In the genomic region with DNA sequence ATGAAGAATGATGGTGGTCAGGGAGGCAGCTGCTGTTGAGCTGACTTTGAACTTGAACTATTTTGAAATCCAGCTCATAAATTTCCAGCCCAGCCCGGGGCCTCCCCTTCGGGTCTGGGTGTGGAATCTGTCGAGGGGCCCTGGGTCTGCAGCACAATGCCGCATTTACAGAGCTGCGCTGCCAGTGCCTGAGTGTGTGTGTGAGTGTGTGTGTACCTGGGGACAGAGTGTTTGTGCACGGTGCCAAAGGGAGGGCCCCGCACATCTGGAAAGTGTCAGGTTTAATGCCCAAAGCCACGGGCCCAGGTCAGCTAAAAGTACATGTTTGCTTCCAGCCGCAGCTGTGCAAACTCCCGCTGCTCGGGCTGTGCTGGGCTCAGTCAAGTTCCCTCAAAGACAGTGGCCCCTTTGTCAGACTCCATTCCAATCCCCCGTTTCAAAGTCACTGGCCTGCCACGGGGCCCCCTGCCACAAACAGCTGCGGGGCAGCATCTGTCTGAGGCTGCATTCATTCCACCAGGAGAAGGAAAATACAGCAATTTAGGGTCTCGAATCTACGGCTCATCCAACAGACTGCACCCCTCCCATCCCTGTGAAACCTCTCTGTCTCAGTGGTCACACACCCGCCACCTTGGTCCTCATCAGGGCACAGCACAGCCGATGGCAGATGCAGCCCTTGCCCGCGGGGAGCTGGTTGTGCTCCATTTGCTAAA, we compare ENCODE assay signal across 1 cellular context.
TF ChIP-seq lines count a peak whose summit lies in the region.

No MANE protein-coding gene starts in this region.

TF ChIP-seq in HepG2, 621 proteins besides CTCF, POLR2A, EP300 and RAD21 (continued from another document and continues in another):
- TF ChIP-seq SAFB2 (CRISPR knock-in tag; IDR thresholded peaks at IDR 0.05; ENCODE audit: borderline replicate concordance, low read depth) = no peak
- 0 out of 2 replicates have a peak, but pooled peaks have one; percentile 34 for TF ChIP-seq ZNF383 (CRISPR knock-in tag; IDR thresholded peaks at IDR 0.05; ENCODE audit: borderline replicate concordance)
- TF ChIP-seq DNMT3B (CRISPR knock-in tag; conservative IDR thresholded peaks at IDR 0.05) = no peak
- TF ChIP-seq, protein P1, sequence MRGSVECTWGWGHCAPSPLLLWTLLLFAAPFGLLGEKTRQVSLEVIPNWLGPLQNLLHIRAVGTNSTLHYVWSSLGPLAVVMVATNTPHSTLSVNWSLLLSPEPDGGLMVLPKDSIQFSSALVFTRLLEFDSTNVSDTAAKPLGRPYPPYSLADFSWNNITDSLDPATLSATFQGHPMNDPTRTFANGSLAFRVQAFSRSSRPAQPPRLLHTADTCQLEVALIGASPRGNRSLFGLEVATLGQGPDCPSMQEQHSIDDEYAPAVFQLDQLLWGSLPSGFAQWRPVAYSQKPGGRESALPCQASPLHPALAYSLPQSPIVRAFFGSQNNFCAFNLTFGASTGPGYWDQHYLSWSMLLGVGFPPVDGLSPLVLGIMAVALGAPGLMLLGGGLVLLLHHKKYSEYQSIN (CRISPR knock-in tag; IDR thresholded peaks at IDR 0.05; ENCODE audit: borderline replicate concordance) = no peak
- TF ChIP-seq, protein P2, sequence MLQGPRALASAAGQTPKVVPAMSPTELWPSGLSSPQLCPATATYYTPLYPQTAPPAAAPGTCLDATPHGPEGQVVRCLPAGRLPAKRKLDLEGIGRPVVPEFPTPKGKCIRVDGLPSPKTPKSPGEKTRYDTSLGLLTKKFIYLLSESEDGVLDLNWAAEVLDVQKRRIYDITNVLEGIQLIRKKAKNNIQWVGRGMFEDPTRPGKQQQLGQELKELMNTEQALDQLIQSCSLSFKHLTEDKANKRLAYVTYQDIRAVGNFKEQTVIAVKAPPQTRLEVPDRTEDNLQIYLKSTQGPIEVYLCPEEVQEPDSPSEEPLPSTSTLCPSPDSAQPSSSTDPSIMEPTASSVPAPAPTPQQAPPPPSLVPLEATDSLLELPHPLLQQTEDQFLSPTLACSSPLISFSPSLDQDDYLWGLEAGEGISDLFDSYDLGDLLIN (CRISPR knock-in tag; IDR thresholded peaks at IDR 0.05; ENCODE audit: borderline replicate concordance) = no peak
- no peak for TF ChIP-seq LCORL (IDR thresholded peaks at IDR 0.05)
- TF ChIP-seq LCORL (CRISPR knock-in tag; IDR thresholded peaks at IDR 0.05) = peak; percentile 27; the same call in 1 of the 2 replicates
- TF ChIP-seq BHLHE40 (IDR thresholded peaks at IDR 0.05; ENCODE audit: low read length) = peak; percentile 50; the same call in 1 of the 2 replicates
- TF ChIP-seq, protein P3, sequence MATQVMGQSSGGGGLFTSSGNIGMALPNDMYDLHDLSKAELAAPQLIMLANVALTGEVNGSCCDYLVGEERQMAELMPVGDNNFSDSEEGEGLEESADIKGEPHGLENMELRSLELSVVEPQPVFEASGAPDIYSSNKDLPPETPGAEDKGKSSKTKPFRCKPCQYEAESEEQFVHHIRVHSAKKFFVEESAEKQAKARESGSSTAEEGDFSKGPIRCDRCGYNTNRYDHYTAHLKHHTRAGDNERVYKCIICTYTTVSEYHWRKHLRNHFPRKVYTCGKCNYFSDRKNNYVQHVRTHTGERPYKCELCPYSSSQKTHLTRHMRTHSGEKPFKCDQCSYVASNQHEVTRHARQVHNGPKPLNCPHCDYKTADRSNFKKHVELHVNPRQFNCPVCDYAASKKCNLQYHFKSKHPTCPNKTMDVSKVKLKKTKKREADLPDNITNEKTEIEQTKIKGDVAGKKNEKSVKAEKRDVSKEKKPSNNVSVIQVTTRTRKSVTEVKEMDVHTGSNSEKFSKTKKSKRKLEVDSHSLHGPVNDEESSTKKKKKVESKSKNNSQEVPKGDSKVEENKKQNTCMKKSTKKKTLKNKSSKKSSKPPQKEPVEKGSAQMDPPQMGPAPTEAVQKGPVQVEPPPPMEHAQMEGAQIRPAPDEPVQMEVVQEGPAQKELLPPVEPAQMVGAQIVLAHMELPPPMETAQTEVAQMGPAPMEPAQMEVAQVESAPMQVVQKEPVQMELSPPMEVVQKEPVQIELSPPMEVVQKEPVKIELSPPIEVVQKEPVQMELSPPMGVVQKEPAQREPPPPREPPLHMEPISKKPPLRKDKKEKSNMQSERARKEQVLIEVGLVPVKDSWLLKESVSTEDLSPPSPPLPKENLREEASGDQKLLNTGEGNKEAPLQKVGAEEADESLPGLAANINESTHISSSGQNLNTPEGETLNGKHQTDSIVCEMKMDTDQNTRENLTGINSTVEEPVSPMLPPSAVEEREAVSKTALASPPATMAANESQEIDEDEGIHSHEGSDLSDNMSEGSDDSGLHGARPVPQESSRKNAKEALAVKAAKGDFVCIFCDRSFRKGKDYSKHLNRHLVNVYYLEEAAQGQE (IDR thresholded peaks at IDR 0.05; ENCODE audit: borderline replicate concordance in 1 of 2, low read depth in 1 of 2, low read length in 2 of 2) = 0 out of 4 replicates have a peak, but pooled peaks of 1 of the 2 experiments have one; percentile 35
- peak; percentile 61; the same call in 1 of the 2 replicates for TF ChIP-seq HOXA9 (CRISPR knock-in tag; IDR thresholded peaks at IDR 0.05; ENCODE audit: borderline replicate concordance)
- no peak for TF ChIP-seq ZSCAN21 (CRISPR knock-in tag; IDR thresholded peaks at IDR 0.05; ENCODE audit: borderline replicate concordance)
- TF ChIP-seq WIZ (CRISPR knock-in tag; IDR thresholded peaks at IDR 0.05) = no peak
- TF ChIP-seq, protein P4, sequence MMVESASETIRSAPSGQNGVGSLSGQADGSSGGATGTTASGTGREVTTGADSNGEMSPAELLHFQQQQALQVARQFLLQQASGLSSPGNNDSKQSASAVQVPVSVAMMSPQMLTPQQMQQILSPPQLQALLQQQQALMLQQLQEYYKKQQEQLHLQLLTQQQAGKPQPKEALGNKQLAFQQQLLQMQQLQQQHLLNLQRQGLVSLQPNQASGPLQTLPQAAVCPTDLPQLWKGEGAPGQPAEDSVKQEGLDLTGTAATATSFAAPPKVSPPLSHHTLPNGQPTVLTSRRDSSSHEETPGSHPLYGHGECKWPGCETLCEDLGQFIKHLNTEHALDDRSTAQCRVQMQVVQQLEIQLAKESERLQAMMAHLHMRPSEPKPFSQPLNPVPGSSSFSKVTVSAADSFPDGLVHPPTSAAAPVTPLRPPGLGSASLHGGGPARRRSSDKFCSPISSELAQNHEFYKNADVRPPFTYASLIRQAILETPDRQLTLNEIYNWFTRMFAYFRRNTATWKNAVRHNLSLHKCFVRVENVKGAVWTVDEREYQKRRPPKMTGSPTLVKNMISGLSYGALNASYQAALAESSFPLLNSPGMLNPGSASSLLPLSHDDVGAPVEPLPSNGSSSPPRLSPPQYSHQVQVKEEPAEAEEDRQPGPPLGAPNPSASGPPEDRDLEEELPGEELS (CRISPR knock-in tag; IDR thresholded peaks at IDR 0.05) = peak; percentile 62
- no peak for TF ChIP-seq ZNF530 (CRISPR knock-in tag; IDR thresholded peaks at IDR 0.05; ENCODE audit: low read depth)
- TF ChIP-seq ZNF326 (CRISPR knock-in tag; IDR thresholded peaks at IDR 0.05; ENCODE audit: borderline replicate concordance) = no peak
- no peak for TF ChIP-seq MTF1 (CRISPR knock-in tag; IDR thresholded peaks at IDR 0.05)
- no peak for TF ChIP-seq HOXA5 (CRISPR knock-in tag; IDR thresholded peaks at IDR 0.05)
- no peak for TF ChIP-seq SNAPC2 (CRISPR knock-in tag; IDR thresholded peaks at IDR 0.05)
- TF ChIP-seq, protein P5, sequence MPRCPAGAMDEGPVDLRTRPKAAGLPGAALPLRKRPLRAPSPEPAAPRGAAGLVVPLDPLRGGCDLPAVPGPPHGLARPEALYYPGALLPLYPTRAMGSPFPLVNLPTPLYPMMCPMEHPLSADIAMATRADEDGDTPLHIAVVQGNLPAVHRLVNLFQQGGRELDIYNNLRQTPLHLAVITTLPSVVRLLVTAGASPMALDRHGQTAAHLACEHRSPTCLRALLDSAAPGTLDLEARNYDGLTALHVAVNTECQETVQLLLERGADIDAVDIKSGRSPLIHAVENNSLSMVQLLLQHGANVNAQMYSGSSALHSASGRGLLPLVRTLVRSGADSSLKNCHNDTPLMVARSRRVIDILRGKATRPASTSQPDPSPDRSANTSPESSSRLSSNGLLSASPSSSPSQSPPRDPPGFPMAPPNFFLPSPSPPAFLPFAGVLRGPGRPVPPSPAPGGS (CRISPR knock-in tag; IDR thresholded peaks at IDR 0.05) = peak; percentile 94; the same call in 1 of the 2 replicates
- peak; percentile 10 for TF ChIP-seq YY1 (IDR thresholded peaks at IDR 0.05; ENCODE audit: insufficient read depth, insufficient replicate concordance, low read depth, low read length)
- TF ChIP-seq, protein P6, sequence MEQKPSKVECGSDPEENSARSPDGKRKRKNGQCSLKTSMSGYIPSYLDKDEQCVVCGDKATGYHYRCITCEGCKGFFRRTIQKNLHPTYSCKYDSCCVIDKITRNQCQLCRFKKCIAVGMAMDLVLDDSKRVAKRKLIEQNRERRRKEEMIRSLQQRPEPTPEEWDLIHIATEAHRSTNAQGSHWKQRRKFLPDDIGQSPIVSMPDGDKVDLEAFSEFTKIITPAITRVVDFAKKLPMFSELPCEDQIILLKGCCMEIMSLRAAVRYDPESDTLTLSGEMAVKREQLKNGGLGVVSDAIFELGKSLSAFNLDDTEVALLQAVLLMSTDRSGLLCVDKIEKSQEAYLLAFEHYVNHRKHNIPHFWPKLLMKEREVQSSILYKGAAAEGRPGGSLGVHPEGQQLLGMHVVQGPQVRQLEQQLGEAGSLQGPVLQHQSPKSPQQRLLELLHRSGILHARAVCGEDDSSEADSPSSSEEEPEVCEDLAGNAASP (CRISPR knock-in tag; IDR thresholded peaks at IDR 0.05; ENCODE audit: borderline replicate concordance) = peak; percentile 43; the same call in 1 of the 2 replicates
- TF ChIP-seq SP5 (CRISPR knock-in tag; IDR thresholded peaks at IDR 0.05; ENCODE audit: borderline replicate concordance, low read depth) = peak; percentile 65; the same call in 1 of the 2 replicates
- TF ChIP-seq KDM6A (CRISPR knock-in tag; IDR thresholded peaks at IDR 0.05; ENCODE audit: low read depth) = no peak
- TF ChIP-seq XBP1 (CRISPR knock-in tag; IDR thresholded peaks at IDR 0.05) = no peak
- no peak for TF ChIP-seq ZNF253 (CRISPR knock-in tag; IDR thresholded peaks at IDR 0.05; ENCODE audit: borderline replicate concordance)
- TF ChIP-seq ZBTB7B (CRISPR knock-in tag; IDR thresholded peaks at IDR 0.05) = peak; percentile 65; the same call in 1 of the 2 replicates
- TF ChIP-seq, protein P7, sequence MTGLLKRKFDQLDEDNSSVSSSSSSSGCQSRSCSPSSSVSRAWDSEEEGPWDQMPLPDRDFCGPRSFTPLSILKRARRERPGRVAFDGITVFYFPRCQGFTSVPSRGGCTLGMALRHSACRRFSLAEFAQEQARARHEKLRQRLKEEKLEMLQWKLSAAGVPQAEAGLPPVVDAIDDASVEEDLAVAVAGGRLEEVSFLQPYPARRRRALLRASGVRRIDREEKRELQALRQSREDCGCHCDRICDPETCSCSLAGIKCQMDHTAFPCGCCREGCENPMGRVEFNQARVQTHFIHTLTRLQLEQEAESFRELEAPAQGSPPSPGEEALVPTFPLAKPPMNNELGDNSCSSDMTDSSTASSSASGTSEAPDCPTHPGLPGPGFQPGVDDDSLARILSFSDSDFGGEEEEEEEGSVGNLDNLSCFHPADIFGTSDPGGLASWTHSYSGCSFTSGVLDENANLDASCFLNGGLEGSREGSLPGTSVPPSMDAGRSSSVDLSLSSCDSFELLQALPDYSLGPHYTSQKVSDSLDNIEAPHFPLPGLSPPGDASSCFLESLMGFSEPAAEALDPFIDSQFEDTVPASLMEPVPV (CRISPR knock-in tag; IDR thresholded peaks at IDR 0.05) = peak; percentile 58
- TF ChIP-seq ZNF224 (CRISPR knock-in tag; IDR thresholded peaks at IDR 0.05) = no peak
- TF ChIP-seq, protein P8, sequence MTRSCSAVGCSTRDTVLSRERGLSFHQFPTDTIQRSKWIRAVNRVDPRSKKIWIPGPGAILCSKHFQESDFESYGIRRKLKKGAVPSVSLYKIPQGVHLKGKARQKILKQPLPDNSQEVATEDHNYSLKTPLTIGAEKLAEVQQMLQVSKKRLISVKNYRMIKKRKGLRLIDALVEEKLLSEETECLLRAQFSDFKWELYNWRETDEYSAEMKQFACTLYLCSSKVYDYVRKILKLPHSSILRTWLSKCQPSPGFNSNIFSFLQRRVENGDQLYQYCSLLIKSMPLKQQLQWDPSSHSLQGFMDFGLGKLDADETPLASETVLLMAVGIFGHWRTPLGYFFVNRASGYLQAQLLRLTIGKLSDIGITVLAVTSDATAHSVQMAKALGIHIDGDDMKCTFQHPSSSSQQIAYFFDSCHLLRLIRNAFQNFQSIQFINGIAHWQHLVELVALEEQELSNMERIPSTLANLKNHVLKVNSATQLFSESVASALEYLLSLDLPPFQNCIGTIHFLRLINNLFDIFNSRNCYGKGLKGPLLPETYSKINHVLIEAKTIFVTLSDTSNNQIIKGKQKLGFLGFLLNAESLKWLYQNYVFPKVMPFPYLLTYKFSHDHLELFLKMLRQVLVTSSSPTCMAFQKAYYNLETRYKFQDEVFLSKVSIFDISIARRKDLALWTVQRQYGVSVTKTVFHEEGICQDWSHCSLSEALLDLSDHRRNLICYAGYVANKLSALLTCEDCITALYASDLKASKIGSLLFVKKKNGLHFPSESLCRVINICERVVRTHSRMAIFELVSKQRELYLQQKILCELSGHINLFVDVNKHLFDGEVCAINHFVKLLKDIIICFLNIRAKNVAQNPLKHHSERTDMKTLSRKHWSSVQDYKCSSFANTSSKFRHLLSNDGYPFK (CRISPR knock-in tag; IDR thresholded peaks at IDR 0.05; ENCODE audit: borderline replicate concordance) = peak; percentile 21; the same call in 1 of the 2 replicates
- TF ChIP-seq HNRNPL (IDR thresholded peaks at IDR 0.05; ENCODE audit: low read depth, low read length) = peak; percentile 98
- peak; percentile 57 for TF ChIP-seq ZNF331 (CRISPR knock-in tag; IDR thresholded peaks at IDR 0.05)
- TF ChIP-seq ZNF616 (CRISPR knock-in tag; IDR thresholded peaks at IDR 0.05; ENCODE audit: low read depth) = no peak
- TF ChIP-seq ZNF446 (CRISPR knock-in tag; IDR thresholded peaks at IDR 0.05) = no peak
- TF ChIP-seq, protein P9, sequence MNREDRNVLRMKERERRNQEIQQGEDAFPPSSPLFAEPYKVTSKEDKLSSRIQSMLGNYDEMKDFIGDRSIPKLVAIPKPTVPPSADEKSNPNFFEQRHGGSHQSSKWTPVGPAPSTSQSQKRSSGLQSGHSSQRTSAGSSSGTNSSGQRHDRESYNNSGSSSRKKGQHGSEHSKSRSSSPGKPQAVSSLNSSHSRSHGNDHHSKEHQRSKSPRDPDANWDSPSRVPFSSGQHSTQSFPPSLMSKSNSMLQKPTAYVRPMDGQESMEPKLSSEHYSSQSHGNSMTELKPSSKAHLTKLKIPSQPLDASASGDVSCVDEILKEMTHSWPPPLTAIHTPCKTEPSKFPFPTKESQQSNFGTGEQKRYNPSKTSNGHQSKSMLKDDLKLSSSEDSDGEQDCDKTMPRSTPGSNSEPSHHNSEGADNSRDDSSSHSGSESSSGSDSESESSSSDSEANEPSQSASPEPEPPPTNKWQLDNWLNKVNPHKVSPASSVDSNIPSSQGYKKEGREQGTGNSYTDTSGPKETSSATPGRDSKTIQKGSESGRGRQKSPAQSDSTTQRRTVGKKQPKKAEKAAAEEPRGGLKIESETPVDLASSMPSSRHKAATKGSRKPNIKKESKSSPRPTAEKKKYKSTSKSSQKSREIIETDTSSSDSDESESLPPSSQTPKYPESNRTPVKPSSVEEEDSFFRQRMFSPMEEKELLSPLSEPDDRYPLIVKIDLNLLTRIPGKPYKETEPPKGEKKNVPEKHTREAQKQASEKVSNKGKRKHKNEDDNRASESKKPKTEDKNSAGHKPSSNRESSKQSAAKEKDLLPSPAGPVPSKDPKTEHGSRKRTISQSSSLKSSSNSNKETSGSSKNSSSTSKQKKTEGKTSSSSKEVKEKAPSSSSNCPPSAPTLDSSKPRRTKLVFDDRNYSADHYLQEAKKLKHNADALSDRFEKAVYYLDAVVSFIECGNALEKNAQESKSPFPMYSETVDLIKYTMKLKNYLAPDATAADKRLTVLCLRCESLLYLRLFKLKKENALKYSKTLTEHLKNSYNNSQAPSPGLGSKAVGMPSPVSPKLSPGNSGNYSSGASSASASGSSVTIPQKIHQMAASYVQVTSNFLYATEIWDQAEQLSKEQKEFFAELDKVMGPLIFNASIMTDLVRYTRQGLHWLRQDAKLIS (CRISPR knock-in tag; IDR thresholded peaks at IDR 0.05) = no peak
- no peak for TF ChIP-seq PHF5A (CRISPR knock-in tag; IDR thresholded peaks at IDR 0.05; ENCODE audit: low read depth, unreplicated experiment)
- TF ChIP-seq ZNF7 (CRISPR knock-in tag; IDR thresholded peaks at IDR 0.05) = no peak
